In genomic region chr17:55284001-55284884, GRCh38 we compare ENCODE assay signal across 11 cellular contexts. TPM values are rescaled to one million over a fixed set of nuclear protein-coding genes. Genes with fewer than 3 reads are reported as not detected.
DNase-seq lines count a peak whose midpoint lies in the region; ATAC-seq and TF ChIP-seq lines count a peak whose summit lies in the region.
"Had no signal": no experiment of that assay in that cellular context is flagged by ENCODE, and none has a peak within 500 bp of the region (broad histone marks: within the 10 kb centered on the region; RNA-seq: fewer than 3 reads in every experiment).

No MANE protein-coding gene starts in this region.

- H3F3A ChIP-seq in Loucy (ENCODE audit: low read depth) = no peaks in the 10 kb centered on the region

- no peaks in the 10 kb centered on the region for H3K9me2 ChIP-seq in Loucy (replicated peaks; ENCODE audit: low read depth, low read length)

- H3K9me3 ChIP-seq in Loucy (ENCODE audit: insufficient read depth, low read depth, low read length) (no peaks in the 10 kb centered on the region), skeletal muscle tissue (ENCODE audit: control insufficient read depth in 3 of 3, low read length in 3 of 3) (no peaks in the 10 kb centered on the region)

- H3K4me1 ChIP-seq in Loucy (ENCODE audit: insufficient read depth, low read length, poor library complexity, severe bottlenecking) = peaks cover 10% of the 10 kb centered on the region
- H3K4me1 ChIP-seq in skeletal muscle tissue (ENCODE audit: control insufficient read depth in 3 of 3, insufficient read depth in 3 of 3, low read length in 3 of 3) = peaks cover 33 to 35% (median 34%) of the 10 kb centered on the region in 3 donors

- H3K9ac ChIP-seq in Loucy (ENCODE audit: low read depth, low read length, poor library complexity, severe bottlenecking) (no peak overlapping the region), skeletal muscle tissue (ENCODE audit: low read depth in 1 of 3, low read length in 3 of 3) (no peak overlapping the region)

- no peaks in the 10 kb centered on the region for H3K79me2 ChIP-seq in Loucy (ENCODE audit: insufficient read depth, low read length)

- H3K27me3 Mint-ChIP-seq in activated CD4-positive, alpha-beta T cell treated with anti-CD3 and anti-CD28 coated beads for 36 hours = peaks cover 1% of the 10 kb centered on the region

- TF ChIP-seq CTCF in Loucy (conservative IDR thresholded peaks at IDR 0.05; ENCODE audit: low read length) = no peak

- ATAC-seq in GM18909 (IDR thresholded peaks at IDR 0.05; ENCODE audit: poor library complexity, unreplicated experiment) (peak; percentile 55), GM21360 (IDR thresholded peaks at IDR 0.05; ENCODE audit: unreplicated experiment) (no peak)
- no peak for ATAC-seq in activated CD4-positive, alpha-beta T cell treated with anti-CD3 and anti-CD28 coated beads for 36 hours

- H3K36me3 Mint-ChIP-seq in activated CD4-positive, alpha-beta T cell treated with anti-CD3 and anti-CD28 coated beads for 36 hours (ENCODE audit: low read depth) = no peaks in the 10 kb centered on the region

- peak overlapping the region; percentile 57 for H3K27ac ChIP-seq in skeletal muscle tissue (ENCODE audit: low read depth, low read length)

- peak; percentile 24 for DNase-seq in glomerular visceral epithelial cell (ENCODE audit: extremely low spot score)
- DNase-seq in inferior parietal cortex (ENCODE audit: extremely low spot score) = no peak
- DNase-seq in SHP77 (lab: John Stamatoyannopoulos, UW) = no peak
- no peak for DNase-seq in activated CD4-positive, alpha-beta T cell treated with anti-CD3 and anti-CD28 coated beads for 36 hours
- DNase-seq: immature natural killer cell, NCI-H146, occipital lobe had no signal

- H2AFZ ChIP-seq in Loucy (ENCODE audit: low read length) = 0 out of 2 replicates have a peak overlapping the region, but pooled peaks have one; percentile 43

- no peaks in the 10 kb centered on the region for H4K20me1 ChIP-seq in Loucy (ENCODE audit: insufficient read depth, low read length, poor library complexity, severe bottlenecking)

- no peak overlapping the region for H3K4me3 ChIP-seq in Loucy (ENCODE audit: low read length, poor library complexity, severe bottlenecking)
- peak overlapping the region in 1 of 3 donors; percentile 3 for H3K4me3 ChIP-seq in skeletal muscle tissue (ENCODE audit: low read length in 3 of 3)

- no peaks in the 10 kb centered on the region for H3K9me3 Mint-ChIP-seq in activated CD4-positive, alpha-beta T cell treated with anti-CD3 and anti-CD28 coated beads for 36 hours (ENCODE audit: low read depth)
- H3K9me3 Mint-ChIP-seq: immature natural killer cell had no signal

- intact Hi-C loops in activated CD4-positive, alpha-beta T cell treated with anti-CD3 and anti-CD28 coated beads for 36 hours (cut with DNase I, micrococcal nuclease) = no loop called here

- H3K27ac Mint-ChIP-seq in activated CD4-positive, alpha-beta T cell treated with anti-CD3 and anti-CD28 coated beads for 36 hours = no peak overlapping the region
- H3K27ac Mint-ChIP-seq: immature natural killer cell had no signal

- no peaks in the 10 kb centered on the region for H3K27me3 ChIP-seq in Loucy (ENCODE audit: insufficient read depth, low read length, poor library complexity, severe bottlenecking)
- no peaks in the 10 kb centered on the region for H3K27me3 ChIP-seq in skeletal muscle tissue (ENCODE audit: control insufficient read depth in 3 of 3, insufficient read depth in 3 of 3, low read length in 3 of 3)

- POLR2A ChIA-PET in activated CD4-positive, alpha-beta T cell treated with anti-CD3 and anti-CD28 coated beads for 36 hours (lab: Charles Lee) = no interaction called here

- H3K4me3 Mint-ChIP-seq in activated CD4-positive, alpha-beta T cell treated with anti-CD3 and anti-CD28 coated beads for 36 hours = no peak overlapping the region
- H3K4me3 Mint-ChIP-seq: immature natural killer cell had no signal

- peaks cover 10% of the 10 kb centered on the region for H3K4me1 Mint-ChIP-seq in activated CD4-positive, alpha-beta T cell treated with anti-CD3 and anti-CD28 coated beads for 36 hours
- H3K4me1 Mint-ChIP-seq: immature natural killer cell had no signal

- H3K4me2 ChIP-seq in Loucy (ENCODE audit: low read depth, low read length, poor library complexity, severe bottlenecking) = peak overlapping the region; percentile 0

- H3K36me3 ChIP-seq in Loucy (ENCODE audit: insufficient read depth, low read length) (no peaks in the 10 kb centered on the region), skeletal muscle tissue (ENCODE audit: control insufficient read depth in 3 of 3, insufficient read depth in 3 of 3, low read length in 3 of 3) (no peaks in the 10 kb centered on the region)

- CTCF ChIA-PET in activated CD4-positive, alpha-beta T cell treated with anti-CD3 and anti-CD28 coated beads for 36 hours (lab: Charles Lee) = interaction anchor here (0.5 to 1.2 kb wide), 3 partner anchors 10 to 18 kb away, joined by 3 read pairs; no protein-coding TSS in a partner anchor

RNA-seq across cellular contexts. Expression of gene HLF, which starts 19.5 kb away (rescaled TPM):
- total RNA-seq in skeletal muscle tissue = 4.7 TPM
- total RNA-seq in activated CD4-positive, alpha-beta T cell treated with anti-CD3 and anti-CD28 coated beads for 36 hours = 1 to 10 TPM in 1 of 2 experiments, under 1 TPM in 1; 0.95 to 1.0 TPM
